In the genomic region with DNA sequence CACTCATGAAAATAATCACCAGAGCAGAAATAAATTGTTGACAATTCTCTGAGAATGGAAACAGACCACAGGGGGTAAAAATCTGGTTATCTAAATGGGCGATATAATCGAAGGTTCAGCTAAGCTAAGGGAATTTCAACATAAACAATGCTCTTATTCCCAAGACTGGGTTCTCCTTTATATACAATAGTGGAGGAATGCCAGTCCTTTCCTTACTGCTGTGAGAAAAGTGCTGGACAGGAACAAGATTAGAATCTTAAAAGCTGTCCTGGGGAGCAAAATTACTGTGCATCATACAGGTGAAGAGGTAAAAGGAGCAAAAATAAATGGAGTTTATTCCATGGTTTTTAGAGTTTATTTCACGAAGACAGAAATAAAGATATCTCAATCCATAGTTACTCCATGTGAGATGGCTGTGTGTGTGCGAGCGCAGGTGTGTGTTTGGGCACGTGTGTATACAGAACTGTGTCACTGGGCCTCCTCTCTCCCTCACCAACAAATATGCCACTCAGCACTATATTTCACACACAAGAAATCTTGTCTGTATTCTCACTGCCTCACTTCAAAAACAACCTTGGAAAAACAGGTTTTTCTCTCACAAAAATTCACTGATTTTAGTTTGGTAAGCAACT, we compare ENCODE assay signal across 17 cellular contexts.
DNase-seq lines count a peak whose midpoint lies in the region; ATAC-seq, FAIRE-seq and TF ChIP-seq lines count a peak whose summit lies in the region.
"Had no signal": no experiment of that assay in that cellular context is flagged by ENCODE, and none has a peak within 500 bp of the region (broad histone marks: within the 10 kb centered on the region; RNA-seq: fewer than 3 reads in every experiment).

No MANE protein-coding gene starts in this region.

- H4K20me1 ChIP-seq in HepG2 (ENCODE audit: insufficient read depth, low read length) (no peaks in the 10 kb centered on the region), smooth muscle cell (ENCODE audit: low read depth) (no peaks in the 10 kb centered on the region)

- no TSS peak for BruUV-seq in HepG2 (replicated peaks; lab: Mats Ljungman, UMichigan)

- TF ChIP-seq EP300 in HepG2 (IDR thresholded peaks at IDR 0.05; ENCODE audit: low read depth in 2 of 2, low read length in 2 of 2) (no peak), HepG2 (CRISPR knock-in tag; IDR thresholded peaks at IDR 0.05; ENCODE audit: borderline replicate concordance) (no peak)

- no peak overlapping the region for H3K27ac ChIP-seq in HepG2 (ENCODE audit: extremely low read length, insufficient read depth, low read length)
- H3K27ac ChIP-seq in right lobe of liver = no peak overlapping the region
- no peak overlapping the region for H3K27ac ChIP-seq in mesendoderm (ENCODE audit: low read depth, low read length)
- H3K27ac ChIP-seq in smooth muscle cell (ENCODE audit: low read depth) = peak overlapping the region; percentile 6
- H3K27ac ChIP-seq: RWPE1, SJCRH30 had no signal

- WGBS in HepG2 (ENCODE audit: low lambda C conversion rate) = 69% methylated on average over 6 of the region's 6 CpGs
- WGBS in right lobe of liver (ENCODE audit: insufficient coverage, low coverage, low lambda C conversion rate, missing lambda C conversion rate) = 87% methylated on average over 6 of the region's 6 CpGs
- WGBS in mesendoderm (ENCODE audit: extremely low coverage, insufficient coverage, low lambda C conversion rate) = no CpG with 5 or more reads among the region's 6 CpGs
- 77% methylated on average over 6 of the region's 6 CpGs for WGBS in smooth muscle cell (ENCODE audit: low lambda C conversion rate)

- POLR2A ChIA-PET in HepG2 (lab: Yijun Ruan, JAX) = no interaction called here

- no peak overlapping the region for H2AK5ac ChIP-seq in mesendoderm (ENCODE audit: low read length)

- no peak overlapping the region for H3K4ac ChIP-seq in mesendoderm (ENCODE audit: low read depth, low read length)

- H3K36me3 ChIP-seq in HepG2 (replicated peaks in 1 of 2; ENCODE audit: control insufficient read depth in 1 of 2, insufficient read depth in 2 of 2, low read length in 2 of 2) (no peaks in the 10 kb centered on the region), right lobe of liver (no peaks in the 10 kb centered on the region), mesendoderm (ENCODE audit: control insufficient read depth, insufficient read depth, low read length) (no peaks in the 10 kb centered on the region), smooth muscle cell (ENCODE audit: low read depth) (no peaks in the 10 kb centered on the region)
- H3K36me3 ChIP-seq: SJCRH30 had no signal

- H3K79me2 ChIP-seq in HepG2 (ENCODE audit: insufficient read depth, low read length) (no peaks in the 10 kb centered on the region), mesendoderm (ENCODE audit: control insufficient read depth, insufficient read depth, low read length) (no peaks in the 10 kb centered on the region), smooth muscle cell (ENCODE audit: low read depth) (no peaks in the 10 kb centered on the region)

- DNase-seq in HepG2 (ENCODE audit: low spot score) (no peak), right lobe of liver (no peak), NCI-H69 (lab: John Stamatoyannopoulos, UW) (peak; percentile 75), mesendoderm (peak; percentile 6), smooth muscle cell (lab: John Stamatoyannopoulos, UW; ENCODE audit: unreplicated experiment) (no peak), superior temporal gyrus (ENCODE audit: extremely low spot score) (no peak), hypothalamus (lab: John Stamatoyannopoulos, UW) (no peak)
- DNase-seq: CD4-positive, alpha-beta T cell; DND-41; GOT3; NCI-H1436 treated with DMSO at 0.1 percent for 48 hours; NCI-H524 treated with DMSO at 0.1 percent for 48 hours; NK-92 treated with Interleukin-12 subunit alpha and Interleukin-12 subunit beta, amount 100 ng/mL, for 24 hours had no signal

- no peak overlapping the region for H4K8ac ChIP-seq in mesendoderm (ENCODE audit: low read depth, low read length)

- no peak for FAIRE-seq in HepG2 (lab: Jason Lieb, UNC)
- FAIRE-seq: D721Med had no signal

- H3K18ac ChIP-seq in mesendoderm (ENCODE audit: low read length) = no peak overlapping the region

- H2BK120ac ChIP-seq in mesendoderm (ENCODE audit: low read depth, low read length) = no peak overlapping the region

- TF ChIP-seq POLR2A in HepG2 (IDR thresholded peaks at IDR 0.05; ENCODE audit: insufficient read depth in 1 of 2, low read depth in 2 of 2, low read length in 2 of 2) (no peak), right lobe of liver (IDR thresholded peaks at IDR 0.05) (no peak)

- H3K9me3 ChIP-seq in HepG2 (ENCODE audit: low read length) (no peaks in the 10 kb centered on the region), right lobe of liver (no peaks in the 10 kb centered on the region), smooth muscle cell (replicated peaks; ENCODE audit: low read depth) (no peaks in the 10 kb centered on the region)
- H3K9me3 ChIP-seq: SJCRH30 had no signal

- no peak overlapping the region for H3K23ac ChIP-seq in mesendoderm (ENCODE audit: low read length)

- H4K5ac ChIP-seq in mesendoderm (ENCODE audit: low read length) = no peak overlapping the region

- H3K4me2 ChIP-seq in HepG2 (ENCODE audit: low read depth, low read length) (no peak overlapping the region), mesendoderm (ENCODE audit: low read length) (no peak overlapping the region), smooth muscle cell (no peak overlapping the region)

- no peaks in the 10 kb centered on the region for H3K79me1 ChIP-seq in mesendoderm (ENCODE audit: low read length)

- no peak overlapping the region for H3K4me3 ChIP-seq in HepG2 (replicated peaks in 1 of 3; ENCODE audit: insufficient read depth in 1 of 3, low read depth in 2 of 3, low read length in 3 of 3)
- H3K4me3 ChIP-seq in right lobe of liver = no peak overlapping the region
- H3K4me3 ChIP-seq in mesendoderm (ENCODE audit: low read length) = no peak overlapping the region
- H3K4me3 ChIP-seq in smooth muscle cell = no peak overlapping the region
- H3K4me3 ChIP-seq: SJCRH30 had no signal

- no peak overlapping the region for H2AFZ ChIP-seq in HepG2 (ENCODE audit: low read length)
- no peak overlapping the region for H2AFZ ChIP-seq in smooth muscle cell (ENCODE audit: low read depth)

- H3K9ac ChIP-seq in HepG2 (ENCODE audit: insufficient read depth, low read depth, low read length) = no peak overlapping the region
- H3K9ac ChIP-seq in mesendoderm (ENCODE audit: low read length) = no peak overlapping the region
- H3K9ac ChIP-seq in smooth muscle cell (ENCODE audit: low read depth) = no peak overlapping the region

- in situ Hi-C loops in HepG2 (cut with HindIII; ENCODE audit: extremely low pct_ligation_motif_present, low pct_unique_long_range_greater_than_20kb) = no loop called here

- H3K56ac ChIP-seq in mesendoderm (ENCODE audit: low read length) = no peak overlapping the region

- no peaks in the 10 kb centered on the region for H3F3A ChIP-seq in smooth muscle cell (ENCODE audit: low read depth)

- H2BK15ac ChIP-seq in mesendoderm (replicated peaks; ENCODE audit: low read depth) = no peak overlapping the region

- H3K4me1 ChIP-seq in HepG2 (ENCODE audit: insufficient read depth, low read length) = peaks cover 20% of the 10 kb centered on the region
- H3K4me1 ChIP-seq in right lobe of liver = peaks cover 0 to 12% (median 0%) of the 10 kb centered on the region in 4 donors
- no peaks in the 10 kb centered on the region for H3K4me1 ChIP-seq in mesendoderm (ENCODE audit: control insufficient read depth, low read depth, low read length)
- peaks cover 20% of the 10 kb centered on the region for H3K4me1 ChIP-seq in smooth muscle cell (ENCODE audit: low read depth)
- H3K4me1 ChIP-seq: SJCRH30 had no signal

- TF ChIP-seq CTCF in HepG2 (CRISPR knock-in tag; IDR thresholded peaks at IDR 0.05) (no peak), right lobe of liver (IDR thresholded peaks at IDR 0.05) (no peak), smooth muscle cell (IDR thresholded peaks at IDR 0.05; ENCODE audit: borderline replicate concordance, insufficient read depth, poor library complexity, severe bottlenecking) (no peak)

- CTCF ChIA-PET in HepG2 (lab: Yijun Ruan, JAX; ENCODE audit: low intra/inter-chr PET ratio, low total read pairs) = no interaction called here

- H3K27me3 ChIP-seq in HepG2 (ENCODE audit: control insufficient read depth in 1 of 2, insufficient read depth in 2 of 2, low read length in 2 of 2) (no peaks in the 10 kb centered on the region), right lobe of liver (no peaks in the 10 kb centered on the region), mesendoderm (ENCODE audit: insufficient read depth, low read length, poor library complexity) (no peaks in the 10 kb centered on the region), smooth muscle cell (ENCODE audit: low read depth) (no peaks in the 10 kb centered on the region)
- H3K27me3 ChIP-seq: SJCRH30 had no signal

- ATAC-seq in HepG2 = no peak
- ATAC-seq in right lobe of liver = no peak
- ATAC-seq in GM19328 (IDR thresholded peaks at IDR 0.05; ENCODE audit: unreplicated experiment) = no peak

- TF ChIP-seq RAD21 in HepG2 (CRISPR knock-in tag; IDR thresholded peaks at IDR 0.05) = no peak

- intact Hi-C loops in HepG2 (cut with micrococcal nuclease; ENCODE audit: unreplicated experiment) (no loop called here), right lobe of liver (cut with DNase I) (no loop called here)

- H2BK5ac ChIP-seq in mesendoderm (ENCODE audit: low read length) = no peak overlapping the region

TF ChIP-seq in HepG2, 621 proteins besides CTCF, POLR2A, EP300 and RAD21 (continues in another document):
- TF ChIP-seq HNRNPL (IDR thresholded peaks at IDR 0.05; ENCODE audit: low read depth, low read length) (no peak), NFIB (CRISPR knock-in tag; IDR thresholded peaks at IDR 0.05; ENCODE audit: borderline replicate concordance) (no peak)

Comparison
In these comparisons a context has a peak if more than half of its experiments do, and no peak if none do; other contexts are left out.
1. DNase-seq: peak in NCI-H69 (single experiment) and mesendoderm (single experiment); none in HepG2 (single experiment), right lobe of liver (0 of 3), smooth muscle cell (single experiment), superior temporal gyrus (single experiment) and hypothalamus (0 of 51).